ENCODE assay signal across 8 cellular contexts in the genomic region with DNA sequence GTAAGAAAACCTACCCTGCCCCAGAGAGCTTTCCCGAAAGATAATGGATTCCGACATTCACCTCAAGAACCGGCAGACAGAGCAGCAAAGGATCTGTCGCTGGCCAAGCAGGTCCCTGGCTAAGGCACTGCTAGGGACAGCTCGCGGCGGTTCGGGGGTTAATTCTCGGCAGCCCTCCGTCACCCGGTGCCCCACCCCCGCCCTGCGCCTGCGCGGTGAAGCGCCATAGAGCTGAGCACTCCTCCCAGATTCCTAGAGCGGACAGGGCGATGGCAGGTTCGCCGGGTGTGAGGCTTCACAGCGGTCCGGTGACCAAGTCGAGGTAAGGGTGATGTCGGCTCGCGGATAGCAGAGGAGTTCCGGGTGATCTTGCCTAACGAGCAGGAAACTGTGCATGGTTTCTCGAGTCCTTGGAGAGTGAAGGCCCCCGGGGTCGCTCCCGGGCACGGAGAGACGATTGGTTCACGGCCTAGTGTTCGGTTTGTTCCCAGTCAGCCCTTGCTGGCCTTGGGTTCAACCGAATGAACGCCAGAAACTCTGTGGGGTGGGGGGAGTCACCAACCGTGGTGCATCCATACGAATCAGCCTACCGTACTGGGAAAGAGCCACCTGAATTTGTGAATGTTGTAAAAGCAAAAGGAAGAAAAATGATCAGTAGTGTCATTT. TPM values are rescaled to one million over a fixed set of nuclear protein-coding genes. Genes with fewer than 3 reads are reported as not detected.
DNase-seq lines count a peak whose midpoint lies in the region; ATAC-seq lines count a peak whose summit lies in the region.

ZSCAN30 (minus strand) TSS at position 160 of the 666 bp plus-strand sequence. CDS start 25,877 bp downstream, outside the sequence.

- H3K9me3 ChIP-seq in NT2/D1 (ENCODE audit: insufficient read depth, low read length): peaks cover 2% of the 10 kb centered on the region
- peaks cover 10% of the 10 kb centered on the region for H3K9me3 ChIP-seq in mesodermal cell (ENCODE audit: control insufficient read depth, low read length)

- H3K4me3 ChIP-seq in NT2/D1 (ENCODE audit: insufficient read length, low read depth) (peak within 1 kb of the TSS; percentile 91), mesodermal cell (ENCODE audit: extremely low read depth, insufficient read depth, low read length, poor library complexity, severe bottlenecking) (peak within 1 kb of the TSS; percentile 79)

- in situ Hi-C loops in endometrial microvascular endothelial cells (cut with HindIII; ENCODE audit: inconsistent ontology term, low pct_unique_long_range_greater_than_20kb, low sequenced_read_pairs): no loop called here

- H3K9ac ChIP-seq in NT2/D1 (ENCODE audit: insufficient read length, low read depth): peak within 1 kb of the TSS; percentile 94

- no peaks in the 10 kb centered on the region for H3K27me3 ChIP-seq in NT2/D1 (ENCODE audit: insufficient read depth, insufficient read length)

- whole genome bisulfite sequencing in mesodermal cell (ENCODE audit: insufficient coverage in 2 of 2), 2 experiments: 1% methylated on average over 31 to 37 of the region's 41 CpGs

- H3K36me3 ChIP-seq in NT2/D1 (ENCODE audit: insufficient read depth, insufficient read length, low read length) (peaks cover 41% of the 10 kb centered on the region), mesodermal cell (ENCODE audit: control insufficient read depth, insufficient read depth, low read length) (peaks cover 34% of the 10 kb centered on the region)

- peak; percentile 91 for ATAC-seq in GM21381 (IDR thresholded peaks at IDR 0.05; ENCODE audit: unreplicated experiment)

- peak within 1 kb of the TSS; percentile 71 for H3K27ac ChIP-seq in mesodermal cell (ENCODE audit: low read depth, low read length, severe bottlenecking)

- no peaks in the 10 kb centered on the region for H3K4me1 ChIP-seq in NT2/D1 (ENCODE audit: insufficient read depth, insufficient read length)
- H3K4me1 ChIP-seq in mesodermal cell (ENCODE audit: control insufficient read depth, insufficient read depth, low read length, poor library complexity, severe bottlenecking): peaks cover 4% of the 10 kb centered on the region

- peak; percentile 96 for DNase-seq in COR-L47 (lab: John Stamatoyannopoulos, UW)
- peak; percentile 34 to 99 (median 92) for DNase-seq in HUDEP-2 (lab: John Stamatoyannopoulos, UW; ENCODE audit: unreplicated experiment in 76 of 76)
- DNase-seq in NT2/D1 (ENCODE audit: low read depth, low spot score): peak; percentile 84
- peak; percentile 89 for DNase-seq in activated CD8-positive, alpha-beta memory T cell treated with anti-CD3 and anti-CD28 coated beads, Interleukin-2, amount 50 U/mL, for 1 hour (ENCODE audit: extremely low read depth)
- DNase-seq in stimulated activated CD8-positive, alpha-beta memory T cell treated with anti-CD3 and anti-CD28 coated beads, Interleukin-15, amount 100 ng/mL, for 4 hours (ENCODE audit: low read depth in 2 of 2): peak; percentile 90 to 94

RNA-seq across cellular contexts. Expression of gene ZSCAN30, which starts in this region (rescaled TPM):
- total RNA-seq in endometrial microvascular endothelial cells (ENCODE audit: inconsistent ontology term): 15.1 TPM
- polyA plus RNA-seq in mesodermal cell (2013, experiment 1 of 2): 11.7 TPM
- polyA plus RNA-seq in mesodermal cell (2013, experiment 2 of 2): 12.9 TPM

Comparison
In these comparisons a context has a peak if more than half of its experiments do, and no peak if none do; other contexts are left out.
1. Peak in every context shown above with its lines: DNase-seq, ATAC-seq, H3K4me3 ChIP-seq and H3K27ac ChIP-seq.